ENCODE assay signal across 9 cellular contexts in the genomic region with DNA sequence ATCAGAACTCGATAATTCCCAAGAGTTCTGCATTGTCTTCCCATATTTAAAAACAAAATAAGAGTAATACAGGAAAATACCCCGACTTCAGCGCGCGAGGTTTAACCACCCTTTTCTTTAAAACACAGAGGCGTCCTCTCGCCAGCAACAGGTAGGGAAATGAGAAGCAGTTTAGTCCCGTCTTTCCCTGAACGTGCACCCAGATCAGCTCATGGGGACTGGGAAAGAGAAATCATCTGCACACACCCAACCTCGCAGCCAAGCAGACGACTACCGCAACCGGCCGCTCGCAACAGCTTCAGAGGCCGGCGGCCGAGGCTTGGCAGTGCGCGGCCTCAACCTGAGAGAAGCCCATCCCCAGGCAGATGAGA. TPM values are rescaled to one million over a fixed set of nuclear protein-coding genes. Genes with fewer than 3 reads are reported as not detected.
DNase-seq lines count a peak whose midpoint lies in the region; ATAC-seq and TF ChIP-seq lines count a peak whose summit lies in the region.
"Had no signal": no experiment of that assay in that cellular context is flagged by ENCODE, and none has a peak within 500 bp of the region (broad histone marks: within the 10 kb centered on the region; RNA-seq: fewer than 3 reads in every experiment).

No MANE protein-coding gene starts in this region.

- peak; percentile 34 for DNase-seq in NCI-H526 treated with DMSO at 0.1 percent for 48 hours (lab: John Stamatoyannopoulos, UW)
- peak in 1 of 10 donors; percentile 35 for DNase-seq in dorsolateral prefrontal cortex
- peak in 1 of 10 donors; percentile 6 for DNase-seq in naive thymus-derived CD8-positive, alpha-beta T cell
- no peak for DNase-seq in NCI-H2227 (lab: John Stamatoyannopoulos, UW; ENCODE audit: unreplicated experiment)
- no peak for DNase-seq in UCSD-AML1 (lab: John Stamatoyannopoulos, UW; ENCODE audit: unreplicated experiment)

- no peak for ATAC-seq in naive thymus-derived CD8-positive, alpha-beta T cell
- ATAC-seq in GM21825 (IDR thresholded peaks at IDR 0.05; ENCODE audit: unreplicated experiment), result no peak
- no peak for ATAC-seq in HG03457 (IDR thresholded peaks at IDR 0.05; ENCODE audit: unreplicated experiment)

- peaks cover 14 to 45% (median 39%) of the 10 kb centered on the region in 4 donors for H3K4me1 Mint-ChIP-seq in naive thymus-derived CD8-positive, alpha-beta T cell

- peak overlapping the region; percentile 84 to 96 (median 94) for H3K27ac Mint-ChIP-seq in naive thymus-derived CD8-positive, alpha-beta T cell

- H3K27me3 ChIP-seq in dorsolateral prefrontal cortex, result no peaks in the 10 kb centered on the region

- H3K4me3 Mint-ChIP-seq in naive thymus-derived CD8-positive, alpha-beta T cell, result peak overlapping the region; percentile 86 to 99 (median 94)

- H3K9me3 Mint-ChIP-seq in naive thymus-derived CD8-positive, alpha-beta T cell, result no peaks in the 10 kb centered on the region

- peak overlapping the region; percentile 78 to 100 (median 97) for H3K27ac ChIP-seq in dorsolateral prefrontal cortex

- POLR2A ChIA-PET in naive thymus-derived CD8-positive, alpha-beta T cell (lab: Charles Lee), result interaction anchor here (1.0 kb wide), 2 partner anchors 225 to 258 kb away, joined by 3 to 6 read pairs; a partner anchor contains a TSS

- peaks cover 0 to 19% (median 1%) of the 10 kb centered on the region in 3 donors for H3K36me3 Mint-ChIP-seq in naive thymus-derived CD8-positive, alpha-beta T cell

- H3K4me3 ChIP-seq in GM12875 (ENCODE audit: low read depth, low read length), result peak overlapping the region; percentile 85
- peak overlapping the region; percentile 56 to 99 (median 95) for H3K4me3 ChIP-seq in dorsolateral prefrontal cortex

- H3K27me3 Mint-ChIP-seq in naive thymus-derived CD8-positive, alpha-beta T cell, result no peaks in the 10 kb centered on the region

- TF ChIP-seq CTCF in GM12875 (IDR thresholded peaks at IDR 0.05; ENCODE audit: borderline replicate concordance, insufficient read depth, low read depth, low read length) (no peak), dorsolateral prefrontal cortex (IDR thresholded peaks at IDR 0.05 in 54 of 56, conservative IDR thresholded peaks at IDR 0.05 in 2 of 56; ENCODE audit: low read depth in 1 of 56, partially characterized antibody in 56 of 56) (no peak)

- intact Hi-C loops in dorsolateral prefrontal cortex (cut with DNase I), result loop anchor here (2.0 to 10.0 kb wide), 5 partner anchors 160 to 258 kb away; a partner anchor contains a TSS

RNA-seq across cellular contexts. Expression of a gene that starts 0.7 kb away (rescaled TPM):
- 100 to 1,000 TPM in 20 of 120 experiments, 10 to 100 TPM in 100; 64.1 to 139 (median 86.7) TPM for total RNA-seq in dorsolateral prefrontal cortex
- 100 to 1,000 TPM in 1 of 2 experiments, 10 to 100 TPM in 1; 99.4 to 106 TPM for total RNA-seq in naive thymus-derived CD8-positive, alpha-beta T cell
- polyA plus RNA-seq in naive thymus-derived CD8-positive, alpha-beta T cell, result 10 to 100 TPM; 18.1 to 24.0 (median 18.7) TPM

RNA-seq across cellular contexts. Expression of a gene that starts 34.9 kb away (rescaled TPM):
- total RNA-seq in dorsolateral prefrontal cortex, result under 1 TPM in 55 of 120 experiments, not detected in 65; 0.07 to 0.59 (median 0.16) TPM
- total RNA-seq in naive thymus-derived CD8-positive, alpha-beta T cell, result not detected
- polyA plus RNA-seq in naive thymus-derived CD8-positive, alpha-beta T cell, result not detected
- total RNA-seq: T-helper 1 cell treated with Interleukin-12 subunit alpha and Interleukin-12 subunit beta and Interleukin-4 antibody, amounts not matched to agents 30 ng/mL and 1 ng/mL, for 36 hours had no signal
